Comparison of ENCODE assay signal across 1 cellular context in genomic region chr3:36890261-36890660, GRCh38.
TF ChIP-seq lines count a peak whose summit lies in the region.

No MANE protein-coding gene starts in this region.

TF ChIP-seq in K562, 482 proteins besides CTCF, POLR2A, EP300 and RAD21:
- TF ChIP-seq CXXC5 (CRISPR knock-in tag; IDR thresholded peaks at IDR 0.05) = no peak
- no peak for TF ChIP-seq ZKSCAN3 (CRISPR knock-in tag; IDR thresholded peaks at IDR 0.05)
- TF ChIP-seq MCM2 (IDR thresholded peaks at IDR 0.05; ENCODE audit: low read depth) = no peak
- TF ChIP-seq HNRNPLL (IDR thresholded peaks at IDR 0.05; ENCODE audit: low read depth, low read length, poor library complexity, severe bottlenecking) = no peak
- no peak for TF ChIP-seq ZNF124 (CRISPR knock-in tag; IDR thresholded peaks at IDR 0.05)
- no peak for TF ChIP-seq ARHGAP35 (IDR thresholded peaks at IDR 0.05; ENCODE audit: partially characterized antibody)
- TF ChIP-seq CBFB (CRISPR knock-in tag; IDR thresholded peaks at IDR 0.05) = no peak
- no peak for TF ChIP-seq HNRNPK (IDR thresholded peaks at IDR 0.05; ENCODE audit: low read depth, low read length, poor library complexity, severe bottlenecking)
- TF ChIP-seq ZNF830 (CRISPR knock-in tag; IDR thresholded peaks at IDR 0.05) = no peak
- no peak for TF ChIP-seq FOXK2 (conservative IDR thresholded peaks at IDR 0.05 in 1 of 2, IDR thresholded peaks at IDR 0.05 in 1 of 2; ENCODE audit: low read depth in 2 of 2)
- TF ChIP-seq SAFB (IDR thresholded peaks at IDR 0.05; ENCODE audit: borderline replicate concordance, low read depth, low read length) = no peak
- no peak for TF ChIP-seq MCM5 (IDR thresholded peaks at IDR 0.05; ENCODE audit: low read depth)
- no peak for TF ChIP-seq HMBOX1 (IDR thresholded peaks at IDR 0.05)
- no peak for TF ChIP-seq ATF3 (IDR thresholded peaks at IDR 0.05)
- TF ChIP-seq ATF3 (CRISPR knock-in tag; conservative IDR thresholded peaks at IDR 0.05) = no peak
- no peak for TF ChIP-seq ZNF347 (CRISPR knock-in tag; IDR thresholded peaks at IDR 0.05; ENCODE audit: low read depth)
- TF ChIP-seq TRIM28 (IDR thresholded peaks at IDR 0.05) = no peak
- no peak for TF ChIP-seq ELK1 (CRISPR knock-in tag; IDR thresholded peaks at IDR 0.05)
- no peak for TF ChIP-seq ZBTB5 (IDR thresholded peaks at IDR 0.05)
- no peak for TF ChIP-seq USF1 (CRISPR knock-in tag; IDR thresholded peaks at IDR 0.05)
- TF ChIP-seq TRIM25 (IDR thresholded peaks at IDR 0.05; ENCODE audit: borderline replicate concordance) = no peak
